11 cellular contexts compared by ENCODE assay signal in genomic region chr9:22050924-22051323, GRCh38. TPM values are rescaled to one million over a fixed set of nuclear protein-coding genes. Genes with fewer than 3 reads are reported as not detected.
DNase-seq lines count a peak whose midpoint lies in the region; ATAC-seq and TF ChIP-seq lines count a peak whose summit lies in the region.
"Had no signal": no experiment of that assay in that cellular context is flagged by ENCODE, and none has a peak within 500 bp of the region (broad histone marks: within the 10 kb centered on the region; RNA-seq: fewer than 3 reads in every experiment).

No MANE protein-coding gene starts in this region.

- H2AFZ ChIP-seq in PC-9 = no peak overlapping the region

- no peaks in the 10 kb centered on the region for H4K20me1 ChIP-seq in PC-9 (ENCODE audit: insufficient read depth)

- H3F3A ChIP-seq in PC-9 (ENCODE audit: insufficient read depth, low read depth) = peaks cover 18% of the 10 kb centered on the region; the same call in 1 of the 2 replicates

- POLR2A ChIA-PET in PC-9 (lab: Charles Lee; ENCODE audit: unreplicated experiment) = no interaction called here

- peaks cover 27% of the 10 kb centered on the region for H3K4me1 ChIP-seq in PC-9 (replicated peaks; ENCODE audit: insufficient read depth)

- peak; percentile 79 for ATAC-seq in GM18861 (IDR thresholded peaks at IDR 0.05; ENCODE audit: unreplicated experiment)
- ATAC-seq in HG02623 (IDR thresholded peaks at IDR 0.05; ENCODE audit: unreplicated experiment) = peak; percentile 76
- ATAC-seq in omental fat pad (ENCODE audit: low FRiP score) = no peak

- no peak overlapping the region for H3K4me3 Mint-ChIP-seq in mesothelial cell of epicardium

- CTCF ChIA-PET in PC-9 (lab: Charles Lee) = no interaction called here

- H3K9me3 ChIP-seq in PC-9 (ENCODE audit: insufficient read depth, low read depth) = no peaks in the 10 kb centered on the region

- H3K27ac ChIP-seq in caudate nucleus (ENCODE audit: low read depth, low read length) (no peak overlapping the region), PC-9 (no peak overlapping the region)

- peak; percentile 33 for DNase-seq in NAMALWA (ENCODE audit: low spot score)
- DNase-seq in mesothelial cell of epicardium (ENCODE audit: low spot score in 2 of 2, unreplicated experiment in 2 of 2) = no peak
- DNase-seq in caudate nucleus (lab: John Stamatoyannopoulos, UW) = no peak
- no peak for DNase-seq in omental fat pad (ENCODE audit: low spot score)
- no peak for DNase-seq in PC-9
- DNase-seq in cerebellar cortex (ENCODE audit: low spot score) = no peak
- DNase-seq: activated naive CD4-positive, alpha-beta T cell treated with Interleukin-2 at 50 U/mL for 16 hours; SHP77; stimulated activated CD8-positive, alpha-beta memory T cell treated with anti-CD3 and anti-CD28 coated beads, Interleukin-4, amount 100 ng/mL, for 48 hours had no signal

- no peaks in the 10 kb centered on the region for H3K27me3 Mint-ChIP-seq in mesothelial cell of epicardium (ENCODE audit: low read depth)

- H3K27ac Mint-ChIP-seq in mesothelial cell of epicardium = peak overlapping the region; percentile 53

- no peaks in the 10 kb centered on the region for H3K79me2 ChIP-seq in PC-9 (ENCODE audit: low read depth)

- intact Hi-C loops in PC-9 (cut with micrococcal nuclease; ENCODE audit: unreplicated experiment) = no loop called here

- no peak overlapping the region for H3K4me2 ChIP-seq in PC-9

- H3K4me3 ChIP-seq in PC-9 = no peak overlapping the region

- H3K27me3 ChIP-seq in PC-9 (ENCODE audit: insufficient read depth, low read depth) = no peaks in the 10 kb centered on the region

- no peaks in the 10 kb centered on the region for H3K36me3 Mint-ChIP-seq in mesothelial cell of epicardium

- no peaks in the 10 kb centered on the region for H3K9me3 Mint-ChIP-seq in mesothelial cell of epicardium

- H3K4me1 Mint-ChIP-seq in mesothelial cell of epicardium = peaks cover 46% of the 10 kb centered on the region

- no peak for TF ChIP-seq CTCF in mesothelial cell of epicardium (IDR thresholded peaks at IDR 0.05; ENCODE audit: unreplicated experiment)
- no peak for TF ChIP-seq CTCF in omental fat pad (IDR thresholded peaks at IDR 0.05)
- TF ChIP-seq CTCF in PC-9 (conservative IDR thresholded peaks at IDR 0.05) = no peak

- H3K9me2 ChIP-seq in PC-9 (ENCODE audit: insufficient read depth) = no peaks in the 10 kb centered on the region

- no peaks in the 10 kb centered on the region for H3K36me3 ChIP-seq in PC-9 (ENCODE audit: low read depth)

- BruUV-seq in PC-9 (replicated peaks; lab: Mats Ljungman, UMichigan) = no TSS peak

RNA-seq across cellular contexts. Expression of gene CDKN2B, which starts 41.8 kb away (rescaled TPM):
- total RNA-seq in mesothelial cell of epicardium (40.3 to 47.6 TPM (median 45.2 TPM) in 3 replicates), omental fat pad (10 to 100 TPM; 17.0 to 84.7 (median 34.9) TPM), PC-9 (2021) (33.8 and 40.2 TPM in 2 replicates)

RNA-seq across cellular contexts. Expression of gene CDKN2B-AS1, which starts 56.3 kb away (rescaled TPM):
- total RNA-seq in mesothelial cell of epicardium (8.2 to 10.8 TPM (median 8.8 TPM) in 3 replicates), omental fat pad (under 1 TPM in 2 of 4 donors, not detected in 2; 0.72 to 0.93 TPM), PC-9 (2021) (11.6 and 12.5 TPM in 2 replicates)

RNA-seq across cellular contexts. Expression of gene CDKN2A, which starts 56.7 kb away (rescaled TPM):
- total RNA-seq in mesothelial cell of epicardium = 79.5 to 88.5 TPM (median 86.1 TPM) in 3 replicates
- total RNA-seq in omental fat pad = 1 to 10 TPM in 2 of 4 donors, under 1 TPM in 2; 0.72 to 3.0 (median 1.8) TPM
- total RNA-seq in PC-9 (2021) = 282 and 404 TPM in 2 replicates

Comparison
In these comparisons a context has a peak if more than half of its experiments do, and no peak if none do; other contexts are left out.
1. RNA of gene CDKN2A, which starts 56.7 kb away (total RNA-seq): 282 to 404 TPM in PC-9 and 79.5 to 88.5 TPM in mesothelial cell of epicardium; 0.72 to 3.0 TPM in omental fat pad; every median in the first group is over 10 times any median in the second.